8 cellular contexts compared by ENCODE assay signal in genomic region chr5:68287631-68287975, GRCh38.
DNase-seq lines count a peak whose midpoint lies in the region; ATAC-seq and TF ChIP-seq lines count a peak whose summit lies in the region.

No MANE protein-coding gene starts in this region.

- H3K27me3 ChIP-seq in lung (ENCODE audit: control insufficient read depth, insufficient read depth) (no peaks in the 10 kb centered on the region), thyroid gland (no peaks in the 10 kb centered on the region)

- H3K36me3 ChIP-seq in lung (ENCODE audit: control insufficient read depth in 2 of 2, insufficient read depth in 2 of 2, low read length in 2 of 2) (peaks cover 8 to 10% of the 10 kb centered on the region in 2 donors), thyroid gland (peaks cover 1 to 6% of the 10 kb centered on the region in 2 donors)

- H3K27me3 Mint-ChIP-seq in activated CD4-positive, alpha-beta T cell treated with anti-CD3 and anti-CD28 coated beads, Interleukin-2, amount 10 ng/mL, durations not matched to agents 7 days and 5 days: no peaks in the 10 kb centered on the region
- peaks cover 4% of the 10 kb centered on the region for H3K27me3 Mint-ChIP-seq in brain

- H3K36me3 Mint-ChIP-seq in activated CD4-positive, alpha-beta T cell treated with anti-CD3 and anti-CD28 coated beads, Interleukin-2, amount 10 ng/mL, durations not matched to agents 7 days and 5 days (ENCODE audit: low read depth): peaks cover 53% of the 10 kb centered on the region
- peaks cover 5% of the 10 kb centered on the region for H3K36me3 Mint-ChIP-seq in brain

- no peaks in the 10 kb centered on the region for H3K9me3 ChIP-seq in lung (ENCODE audit: control insufficient read depth in 2 of 2, insufficient read depth in 1 of 2, low read length in 1 of 2)
- no peaks in the 10 kb centered on the region for H3K9me3 ChIP-seq in thyroid gland

- no peak for TF ChIP-seq POLR2A in thyroid gland (IDR thresholded peaks at IDR 0.05)

- peak overlapping the region; percentile 84 to 87 for H3K27ac ChIP-seq in lung (ENCODE audit: low read depth in 1 of 2, low read length in 1 of 2)
- H3K27ac ChIP-seq in thyroid gland: peak overlapping the region; percentile 77 to 95 (median 94)

- H3K27ac Mint-ChIP-seq in activated CD4-positive, alpha-beta T cell treated with anti-CD3 and anti-CD28 coated beads, Interleukin-2, amount 10 ng/mL, durations not matched to agents 7 days and 5 days: peak overlapping the region; percentile 94
- H3K27ac Mint-ChIP-seq in brain: peak overlapping the region; percentile 81 to 95 (median 91)

- H3K9me3 Mint-ChIP-seq in activated CD4-positive, alpha-beta T cell treated with anti-CD3 and anti-CD28 coated beads, Interleukin-2, amount 10 ng/mL, durations not matched to agents 7 days and 5 days: no peaks in the 10 kb centered on the region
- no peaks in the 10 kb centered on the region for H3K9me3 Mint-ChIP-seq in brain

- peak overlapping the region; percentile 77 for H3K4me3 Mint-ChIP-seq in activated CD4-positive, alpha-beta T cell treated with anti-CD3 and anti-CD28 coated beads, Interleukin-2, amount 10 ng/mL, durations not matched to agents 7 days and 5 days
- H3K4me3 Mint-ChIP-seq in brain: peak overlapping the region; percentile 81 to 91 (median 89)

- peaks cover 94% of the 10 kb centered on the region for H3K4me1 Mint-ChIP-seq in activated CD4-positive, alpha-beta T cell treated with anti-CD3 and anti-CD28 coated beads, Interleukin-2, amount 10 ng/mL, durations not matched to agents 7 days and 5 days
- H3K4me1 Mint-ChIP-seq in brain: peaks cover 66% of the 10 kb centered on the region

- TF ChIP-seq CTCF in brain (conservative IDR thresholded peaks at IDR 0.05): no peak
- no peak for TF ChIP-seq CTCF in lung (IDR thresholded peaks at IDR 0.05; ENCODE audit: control extremely low read depth, extremely low read depth)
- peak in 1 of 6 experiments; percentile 37 for TF ChIP-seq CTCF in thyroid gland (IDR thresholded peaks at IDR 0.05)

- no peak overlapping the region for H3K4me3 ChIP-seq in lung
- H3K4me3 ChIP-seq in thyroid gland (replicated peaks in 1 of 3): no peak overlapping the region

- no peak for ATAC-seq in lung (ENCODE audit: insufficient read depth, low FRiP score)

- 40 to 52% methylated on average over 8 of the region's 8 CpGs for WGBS in lung, 2 donors
- 47 to 53% methylated on average over 8 of the region's 8 CpGs for WGBS in thyroid gland, 2 donors

- intact Hi-C loops in thyroid gland (cut with DNase I): loop anchor here (5.0 kb wide), 2 partner anchors 175 to 675 kb away; no protein-coding TSS in a partner anchor

- no peak for DNase-seq in activated CD4-positive, alpha-beta T cell treated with anti-CD3 and anti-CD28 coated beads, Interleukin-2, amount 10 ng/mL, durations not matched to agents 7 days and 5 days
- DNase-seq in activated CD4-positive, alpha-beta T cell treated with anti-CD3 and anti-CD28 coated beads for 1 hour: no peak
- no peak for DNase-seq in lung (ENCODE audit: low spot score)
- no peak for DNase-seq in thyroid gland
- DNase-seq in activated CD4-positive, CD25-positive, alpha-beta regulatory T cell (lab: John Stamatoyannopoulos, UW): no peak
- no peak for DNase-seq in iPS-NIHi7 (ENCODE audit: extremely low spot score)
- no peak for DNase-seq in NCI-H2171 treated with DMSO at 0.1 percent for 48 hours (lab: John Stamatoyannopoulos, UW)

- CTCF ChIA-PET in activated CD4-positive, alpha-beta T cell treated with anti-CD3 and anti-CD28 coated beads, Interleukin-2, amount 10 ng/mL, durations not matched to agents 7 days and 5 days (lab: Charles Lee): interaction anchor here (1.0 to 1.7 kb wide), 9 partner anchors 11 to 191 kb away, joined by 3 to 5 read pairs (median 3); no protein-coding TSS in a partner anchor

- POLR2A ChIA-PET in activated CD4-positive, alpha-beta T cell treated with anti-CD3 and anti-CD28 coated beads, Interleukin-2, amount 10 ng/mL, durations not matched to agents 7 days and 5 days (lab: Charles Lee): no interaction called here

- H3K4me1 ChIP-seq in lung (ENCODE audit: control insufficient read depth in 2 of 2, insufficient read depth in 2 of 2, low read length in 2 of 2) (peaks cover 8 to 20% of the 10 kb centered on the region in 2 donors), thyroid gland (peaks cover 19 to 22% of the 10 kb centered on the region in 2 donors)
